9 cellular contexts compared by ENCODE assay signal in the genomic region with DNA sequence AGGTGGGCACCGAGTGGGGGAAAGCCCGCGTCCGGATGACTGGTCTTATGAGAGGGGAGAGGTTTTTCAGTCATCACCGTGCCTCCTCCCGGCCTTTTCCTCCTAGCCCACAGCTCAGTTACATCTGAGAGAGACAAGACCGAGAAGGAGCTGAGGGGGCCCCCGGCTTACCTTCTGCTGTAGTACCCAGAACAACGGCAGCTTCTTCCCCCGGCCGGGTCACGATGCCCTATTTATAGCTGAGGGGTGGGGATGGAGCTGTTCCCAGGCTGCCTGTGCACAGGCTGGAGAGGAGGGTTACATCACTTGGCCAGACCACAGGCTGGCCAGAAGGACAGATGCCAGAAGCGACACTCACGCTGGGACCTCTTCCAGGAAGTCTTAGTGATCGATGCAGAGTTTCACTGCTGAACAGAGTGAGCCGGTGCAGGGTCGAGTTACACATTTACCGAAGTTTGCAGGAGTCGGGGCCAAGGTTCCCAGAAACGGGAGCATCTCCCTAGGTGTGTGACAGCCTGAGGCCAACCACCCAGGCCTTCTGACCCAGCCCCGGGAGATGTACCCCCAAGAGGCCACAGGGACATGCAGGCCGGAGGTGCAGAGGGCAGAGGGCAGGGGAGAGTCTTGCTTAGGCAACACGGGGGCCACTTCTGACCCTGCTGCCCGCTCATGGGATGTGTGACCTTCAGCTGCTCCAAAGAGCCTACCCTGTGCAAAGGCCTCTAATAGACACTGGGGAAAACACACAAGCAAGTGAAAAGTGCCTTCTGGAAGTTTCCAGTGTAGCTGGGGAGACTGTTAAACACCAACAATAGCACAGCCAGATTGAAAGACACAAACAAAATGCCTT. TPM values are rescaled to one million over a fixed set of nuclear protein-coding genes. Genes with fewer than 3 reads are reported as not detected.
DNase-seq lines count a peak whose midpoint lies in the region; ATAC-seq, FAIRE-seq and TF ChIP-seq lines count a peak whose summit lies in the region.
"Had no signal": no experiment of that assay in that cellular context is flagged by ENCODE, and none has a peak within 500 bp of the region (broad histone marks: within the 10 kb centered on the region; RNA-seq: fewer than 3 reads in every experiment).

A gene (minus strand): TSS at position 208 of the 850 bp plus-strand sequence. CDS start 3,299 bp downstream, outside the sequence.

- TF ChIP-seq CTCF in Peyer's patch (IDR thresholded peaks at IDR 0.05) = no peak

- TF ChIP-seq POLR2A in Peyer's patch (IDR thresholded peaks at IDR 0.05) = no peak

- peaks cover 0 to 11% (median 0%) of the 10 kb centered on the region in 4 donors for H3K4me1 ChIP-seq in Peyer's patch

- intact Hi-C loops in posterior vena cava (cut with DNase I) = no loop called here

- peak within 1 kb of the TSS in 2 of 4 donors; percentile 34 to 44 for H3K4me3 ChIP-seq in Peyer's patch
- H3K4me3 ChIP-seq: GM12878 had no signal

- no peaks in the 10 kb centered on the region for H3K36me3 ChIP-seq in Peyer's patch

- no peaks in the 10 kb centered on the region for H3K9me3 ChIP-seq in Peyer's patch

- DNase-seq in DMS53 (lab: John Stamatoyannopoulos, UW) (peak; percentile 86), Peyer's patch (peak; percentile 21 to 77 (median 69)), frontal cortex (ENCODE audit: low spot score in 2 of 2) (peak; percentile 56 to 81), posterior vena cava (ENCODE audit: low spot score) (peak; percentile 89), NCI-H345 (lab: John Stamatoyannopoulos, UW) (no peak)

- H3K27me3 ChIP-seq in Peyer's patch = no peaks in the 10 kb centered on the region

- no peak for FAIRE-seq in frontal cortex (lab: Jason Lieb, UNC)
- FAIRE-seq: GM12878 had no signal

- peak within 1 kb of the TSS in 2 of 4 donors; percentile 59 to 74 for H3K27ac ChIP-seq in Peyer's patch

- ATAC-seq in HG02973 (IDR thresholded peaks at IDR 0.05; ENCODE audit: unreplicated experiment) (no peak), GM19035 (IDR thresholded peaks at IDR 0.05; ENCODE audit: unreplicated experiment) (no peak), GM21737 (IDR thresholded peaks at IDR 0.05; ENCODE audit: unreplicated experiment) (no peak)
- ATAC-seq: GM12878 had no signal

RNA-seq across cellular contexts. Expression of the gene that starts here (rescaled TPM):
- total RNA-seq in Peyer's patch (10 to 100 TPM in 3 of 4 donors, 1 to 10 TPM in 1; 1.7 to 47.3 (median 38.6) TPM), frontal cortex (4.1 TPM), posterior vena cava (10 to 100 TPM; 22.5 to 57.0 TPM)
